ENCODE assay signal across 1 cellular context in the genomic region with DNA sequence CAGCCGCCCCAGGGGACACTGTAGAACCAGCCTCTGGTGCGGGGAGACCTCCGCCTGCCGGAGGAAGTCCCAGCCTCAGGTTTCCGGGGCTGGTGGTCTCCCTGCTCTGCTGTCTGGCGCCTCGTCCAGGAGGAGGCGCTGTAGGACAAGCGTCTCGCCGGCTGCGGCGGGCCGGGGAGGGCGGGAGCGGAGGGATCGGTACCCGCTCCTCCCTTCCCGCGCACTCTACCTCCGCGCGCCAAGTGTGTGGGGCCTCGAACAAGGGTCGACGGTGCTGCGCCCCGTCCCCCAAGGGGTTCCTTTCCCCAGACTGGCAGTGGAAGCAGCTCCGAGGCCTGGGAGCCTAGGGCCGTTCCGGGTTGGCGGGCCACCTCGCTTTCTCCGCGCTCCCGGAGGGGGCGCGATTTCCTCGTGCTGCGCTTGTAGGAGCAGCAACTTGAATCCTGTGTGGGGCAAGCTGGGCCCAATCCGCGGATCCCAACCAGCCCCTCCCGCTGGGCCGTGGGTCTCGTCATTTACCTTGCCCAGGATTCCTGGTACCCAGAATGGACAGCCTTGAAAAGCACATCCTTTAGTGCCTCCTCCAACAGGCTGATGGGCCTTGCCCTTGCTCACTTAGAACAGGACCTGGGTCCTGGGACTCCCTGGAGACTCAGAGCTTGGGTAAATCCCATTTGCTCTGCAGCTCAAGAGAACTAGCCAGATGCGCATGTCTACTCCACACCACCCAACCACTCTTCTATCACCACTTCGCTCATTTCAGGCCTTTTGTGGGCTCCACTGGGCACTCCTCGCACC.
TF ChIP-seq lines count a peak whose summit lies in the region.

No MANE protein-coding gene starts in this region.

TF ChIP-seq in HEK293, 187 proteins besides CTCF, POLR2A, EP300 and RAD21 (continued from another document):
- TF ChIP-seq, protein P1, sequence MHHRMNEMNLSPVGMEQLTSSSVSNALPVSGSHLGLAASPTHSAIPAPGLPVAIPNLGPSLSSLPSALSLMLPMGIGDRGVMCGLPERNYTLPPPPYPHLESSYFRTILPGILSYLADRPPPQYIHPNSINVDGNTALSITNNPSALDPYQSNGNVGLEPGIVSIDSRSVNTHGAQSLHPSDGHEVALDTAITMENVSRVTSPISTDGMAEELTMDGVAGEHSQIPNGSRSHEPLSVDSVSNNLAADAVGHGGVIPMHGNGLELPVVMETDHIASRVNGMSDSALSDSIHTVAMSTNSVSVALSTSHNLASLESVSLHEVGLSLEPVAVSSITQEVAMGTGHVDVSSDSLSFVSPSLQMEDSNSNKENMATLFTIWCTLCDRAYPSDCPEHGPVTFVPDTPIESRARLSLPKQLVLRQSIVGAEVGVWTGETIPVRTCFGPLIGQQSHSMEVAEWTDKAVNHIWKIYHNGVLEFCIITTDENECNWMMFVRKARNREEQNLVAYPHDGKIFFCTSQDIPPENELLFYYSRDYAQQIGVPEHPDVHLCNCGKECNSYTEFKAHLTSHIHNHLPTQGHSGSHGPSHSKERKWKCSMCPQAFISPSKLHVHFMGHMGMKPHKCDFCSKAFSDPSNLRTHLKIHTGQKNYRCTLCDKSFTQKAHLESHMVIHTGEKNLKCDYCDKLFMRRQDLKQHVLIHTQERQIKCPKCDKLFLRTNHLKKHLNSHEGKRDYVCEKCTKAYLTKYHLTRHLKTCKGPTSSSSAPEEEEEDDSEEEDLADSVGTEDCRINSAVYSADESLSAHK (tag by site-specific recombination; IDR thresholded peaks at IDR 0.05), result no peak
- TF ChIP-seq ZNF146 (tag by site-specific recombination; IDR thresholded peaks at IDR 0.05) (no peak), ZEB2 (tag by site-specific recombination; IDR thresholded peaks at IDR 0.05) (peak; percentile 68; the same call in 1 of the 2 replicates)
- TF ChIP-seq, protein P2, sequence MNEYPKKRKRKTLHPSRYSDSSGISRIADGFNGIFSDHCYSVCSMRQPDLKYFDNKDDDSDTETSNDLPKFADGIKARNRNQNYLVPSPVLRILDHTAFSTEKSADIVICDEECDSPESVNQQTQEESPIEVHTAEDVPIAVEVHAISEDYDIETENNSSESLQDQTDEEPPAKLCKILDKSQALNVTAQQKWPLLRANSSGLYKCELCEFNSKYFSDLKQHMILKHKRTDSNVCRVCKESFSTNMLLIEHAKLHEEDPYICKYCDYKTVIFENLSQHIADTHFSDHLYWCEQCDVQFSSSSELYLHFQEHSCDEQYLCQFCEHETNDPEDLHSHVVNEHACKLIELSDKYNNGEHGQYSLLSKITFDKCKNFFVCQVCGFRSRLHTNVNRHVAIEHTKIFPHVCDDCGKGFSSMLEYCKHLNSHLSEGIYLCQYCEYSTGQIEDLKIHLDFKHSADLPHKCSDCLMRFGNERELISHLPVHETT (tag by site-specific recombination; IDR thresholded peaks at IDR 0.05), result no peak
- TF ChIP-seq, protein P3, sequence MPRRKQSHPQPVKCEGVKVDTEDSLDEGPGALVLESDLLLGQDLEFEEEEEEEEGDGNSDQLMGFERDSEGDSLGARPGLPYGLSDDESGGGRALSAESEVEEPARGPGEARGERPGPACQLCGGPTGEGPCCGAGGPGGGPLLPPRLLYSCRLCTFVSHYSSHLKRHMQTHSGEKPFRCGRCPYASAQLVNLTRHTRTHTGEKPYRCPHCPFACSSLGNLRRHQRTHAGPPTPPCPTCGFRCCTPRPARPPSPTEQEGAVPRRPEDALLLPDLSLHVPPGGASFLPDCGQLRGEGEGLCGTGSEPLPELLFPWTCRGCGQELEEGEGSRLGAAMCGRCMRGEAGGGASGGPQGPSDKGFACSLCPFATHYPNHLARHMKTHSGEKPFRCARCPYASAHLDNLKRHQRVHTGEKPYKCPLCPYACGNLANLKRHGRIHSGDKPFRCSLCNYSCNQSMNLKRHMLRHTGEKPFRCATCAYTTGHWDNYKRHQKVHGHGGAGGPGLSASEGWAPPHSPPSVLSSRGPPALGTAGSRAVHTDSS (tag by site-specific recombination; IDR thresholded peaks at IDR 0.05), result no peak
- TF ChIP-seq, protein P4, sequence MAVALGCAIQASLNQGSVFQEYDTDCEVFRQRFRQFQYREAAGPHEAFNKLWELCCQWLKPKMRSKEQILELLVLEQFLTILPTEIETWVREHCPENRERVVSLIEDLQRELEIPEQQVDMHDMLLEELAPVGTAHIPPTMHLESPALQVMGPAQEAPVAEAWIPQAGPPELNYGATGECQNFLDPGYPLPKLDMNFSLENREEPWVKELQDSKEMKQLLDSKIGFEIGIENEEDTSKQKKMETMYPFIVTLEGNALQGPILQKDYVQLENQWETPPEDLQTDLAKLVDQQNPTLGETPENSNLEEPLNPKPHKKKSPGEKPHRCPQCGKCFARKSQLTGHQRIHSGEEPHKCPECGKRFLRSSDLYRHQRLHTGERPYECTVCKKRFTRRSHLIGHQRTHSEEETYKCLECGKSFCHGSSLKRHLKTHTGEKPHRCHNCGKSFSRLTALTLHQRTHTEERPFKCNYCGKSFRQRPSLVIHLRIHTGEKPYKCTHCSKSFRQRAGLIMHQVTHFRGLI (tag by site-specific recombination; IDR thresholded peaks at IDR 0.05), result no peak
